Comparison of ENCODE assay signal across 9 cellular contexts in genomic region chr2:200466703-200467418, GRCh38. TPM values are rescaled to one million over a fixed set of nuclear protein-coding genes. Genes with fewer than 3 reads are reported as not detected.
A peak's percentile ranks its signal among the peaks of the same experiment; 100 is the strongest.
DNase-seq lines count a peak whose midpoint lies in the region; ATAC-seq and TF ChIP-seq lines count a peak whose summit lies in the region.
"Had no signal": no experiment of that assay in that cellular context is flagged by ENCODE, and none has a peak within 500 bp of the region (broad histone marks: within the 10 kb centered on the region; RNA-seq: fewer than 3 reads in every experiment).

No MANE protein-coding gene starts in this region.

- DNase-seq in activated T-cell treated with anti-CD3 and anti-CD28 coated beads, Interleukin-2, amount 50 U/mL, for 72 hours = peak; percentile 56 to 63
- DNase-seq in right atrium auricular region (ENCODE audit: low spot score) (peak; percentile 77), GM19238 (ENCODE audit: insufficient read length, low spot score) (no peak), OCI-M2 (lab: John Stamatoyannopoulos, UW; ENCODE audit: unreplicated experiment) (no peak)
- DNase-seq in stimulated activated CD4-positive, alpha-beta T cell treated with anti-CD3 and anti-CD28 coated beads, Interleukin-4, amount 100 ng/mL, for 48 hours (ENCODE audit: low read depth in 2 of 2) = peak; percentile 18 to 38

- TF ChIP-seq CTCF in right atrium auricular region (IDR thresholded peaks at IDR 0.05) = no peak

- H3K27ac ChIP-seq in right atrium auricular region = peak overlapping the region; percentile 29 to 51

- H3K9me3 Mint-ChIP-seq in activated T-cell treated with anti-CD3 and anti-CD28 coated beads, Interleukin-2, amount 50 U/mL, for 72 hours = no peaks in the 10 kb centered on the region

- no peaks in the 10 kb centered on the region for H3K27me3 Mint-ChIP-seq in activated T-cell treated with anti-CD3 and anti-CD28 coated beads, Interleukin-2, amount 50 U/mL, for 72 hours (ENCODE audit: low read depth)

- H3K4me3 Mint-ChIP-seq in activated T-cell treated with anti-CD3 and anti-CD28 coated beads, Interleukin-2, amount 50 U/mL, for 72 hours = peak overlapping the region; percentile 77 to 80

- no peaks in the 10 kb centered on the region for H3K27me3 ChIP-seq in right atrium auricular region

- H3K36me3 Mint-ChIP-seq in activated T-cell treated with anti-CD3 and anti-CD28 coated beads, Interleukin-2, amount 50 U/mL, for 72 hours (ENCODE audit: insufficient read depth in 2 of 2) = peaks cover 0 to 2% of the 10 kb centered on the region in 2 donors

- H3K9me3 ChIP-seq in right atrium auricular region = no peaks in the 10 kb centered on the region

- peaks cover 59% of the 10 kb centered on the region for H3K36me3 ChIP-seq in right atrium auricular region

- peaks cover 0 to 6% of the 10 kb centered on the region in 2 donors for H3K4me1 ChIP-seq in right atrium auricular region

- no peak overlapping the region for H3K4me3 ChIP-seq in right atrium auricular region
- H3K4me3 ChIP-seq: K562 had no signal

- ATAC-seq in GM19043 (IDR thresholded peaks at IDR 0.05; ENCODE audit: low read depth, unreplicated experiment) (peak; percentile 33), HG03571 (IDR thresholded peaks at IDR 0.05; ENCODE audit: unreplicated experiment) (no peak), HG02678 (IDR thresholded peaks at IDR 0.05; ENCODE audit: unreplicated experiment) (no peak)
- peak; percentile 91 to 92 for ATAC-seq in activated T-cell treated with anti-CD3 and anti-CD28 coated beads, Interleukin-2, amount 50 U/mL, for 72 hours (replicated peaks in 1 of 2)
- ATAC-seq: K562 had no signal

- H3K4me1 Mint-ChIP-seq in activated T-cell treated with anti-CD3 and anti-CD28 coated beads, Interleukin-2, amount 50 U/mL, for 72 hours (ENCODE audit: low read depth) = peaks cover 74% of the 10 kb centered on the region

- H3K27ac Mint-ChIP-seq in activated T-cell treated with anti-CD3 and anti-CD28 coated beads, Interleukin-2, amount 50 U/mL, for 72 hours = peak overlapping the region; percentile 92

RNA-seq across cellular contexts. Expression of gene KCTD18, which starts 43.0 kb away (rescaled TPM):
- 10 to 100 TPM; 17.0 to 23.5 TPM for total RNA-seq in activated T-cell treated with anti-CD3 and anti-CD28 coated beads, Interleukin-2, amount 50 U/mL, for 72 hours
- 10 to 100 TPM; 11.9 to 16.4 TPM for total RNA-seq in right atrium auricular region

RNA-seq across cellular contexts. Expression of gene SGO2, which starts 59.1 kb away (rescaled TPM):
- total RNA-seq in activated T-cell treated with anti-CD3 and anti-CD28 coated beads, Interleukin-2, amount 50 U/mL, for 72 hours = 10 to 100 TPM; 36.5 to 38.9 TPM
- 1 to 10 TPM; 1.9 to 2.5 TPM for total RNA-seq in right atrium auricular region

Comparison
In these comparisons a context has a peak if more than half of its experiments do, and no peak if none do; other contexts are left out.
1. ATAC-seq: peak in GM19043 (single experiment) and activated T-cell treated with anti-CD3 and anti-CD28 coated beads, Interleukin-2, amount 50 U/mL, for 72 hours (2 of 2); none in HG03571 (single experiment) and HG02678 (single experiment).
2. DNase-seq: peak in activated T-cell treated with anti-CD3 and anti-CD28 coated beads, Interleukin-2, amount 50 U/mL, for 72 hours (2 of 2), right atrium auricular region (single experiment) and stimulated activated CD4-positive, alpha-beta T cell treated with anti-CD3 and anti-CD28 coated beads, Interleukin-4, amount 100 ng/mL, for 48 hours (2 of 2); none in GM19238 (single experiment) and OCI-M2 (single experiment).
3. RNA of gene SGO2, which starts 59.1 kb away (total RNA-seq): 36.5 to 38.9 TPM in activated T-cell treated with anti-CD3 and anti-CD28 coated beads, Interleukin-2, amount 50 U/mL, for 72 hours; 1.9 to 2.5 TPM in right atrium auricular region; every median in the first group is over 10 times any median in the second.